Comparison of ENCODE assay signal across 9 cellular contexts in the genomic region with DNA sequence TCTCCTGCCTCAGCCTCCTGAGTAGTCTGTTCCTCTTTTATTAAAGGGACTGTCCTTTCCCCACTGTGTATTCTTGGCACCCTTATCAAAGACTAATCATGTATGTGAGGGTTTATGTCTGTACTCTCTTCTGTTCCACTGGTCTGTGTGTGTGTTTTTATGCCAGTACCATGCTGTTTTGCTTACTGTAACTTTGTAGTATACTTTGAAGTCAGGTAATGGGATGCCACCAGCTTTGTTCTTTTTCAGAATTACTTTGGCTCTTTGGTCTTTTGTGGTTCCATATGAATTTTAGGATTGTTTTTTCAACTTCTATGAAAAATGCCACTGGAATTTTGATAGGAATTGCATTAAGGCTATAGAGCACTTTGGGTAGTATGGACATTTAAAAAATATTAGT. TPM values are rescaled to one million over a fixed set of nuclear protein-coding genes. Genes with fewer than 3 reads are reported as not detected.
"Had no signal": no experiment of that assay in that cellular context is flagged by ENCODE, and none has a peak within 500 bp of the region (broad histone marks: within the 10 kb centered on the region; RNA-seq: fewer than 3 reads in every experiment).

No MANE protein-coding gene starts in this region.

- H2AFZ ChIP-seq: GM23338 had no signal

- DNase-seq: H9, HCEC 1CT, KG1 had no signal

- H3K9me3 Mint-ChIP-seq: GM23338, IgD-negative memory B cell had no signal

- FAIRE-seq: H1, H54, HTR-8/SVneo had no signal

- ATAC-seq: GM23338 had no signal

- H3K4me2 ChIP-seq: GM23338 had no signal

- H3K4me1 Mint-ChIP-seq: GM23338, H9 had no signal

- H3K27ac Mint-ChIP-seq: GM23338, H9, IgD-negative memory B cell had no signal

- H3K4me3 Mint-ChIP-seq: GM23338, H9, IgD-negative memory B cell had no signal

- H3K4me3 ChIP-seq: GM23338 had no signal

RNA-seq across cellular contexts. Expression of a gene that starts 14.1 kb away (rescaled TPM):
- total RNA-seq: HT-29 had no signal
